ENCODE assay signal across 18 cellular contexts in genomic region chr3:55812403-55813013, GRCh38.
DNase-seq lines count a peak whose midpoint lies in the region; ATAC-seq and TF ChIP-seq lines count a peak whose summit lies in the region.
"Had no signal": no experiment of that assay in that cellular context is flagged by ENCODE, and none has a peak within 500 bp of the region (broad histone marks: within the 10 kb centered on the region; RNA-seq: fewer than 3 reads in every experiment).

No MANE protein-coding gene starts in this region.

- TF ChIP-seq POLR2A in upper lobe of left lung (IDR thresholded peaks at IDR 0.05): no peak

- TF ChIP-seq CTCF in lower lobe of right lung (IDR thresholded peaks at IDR 0.05): no peak
- no peak for TF ChIP-seq CTCF in upper lobe of left lung (IDR thresholded peaks at IDR 0.05)
- no peak for TF ChIP-seq CTCF in left ventricle myocardium inferior (IDR thresholded peaks at IDR 0.05; ENCODE audit: borderline replicate concordance)

- no peak overlapping the region for H3K4me3 ChIP-seq in lower lobe of right lung
- no peak overlapping the region for H3K4me3 ChIP-seq in upper lobe of left lung
- H3K4me3 ChIP-seq in left ventricle myocardium inferior: no peak overlapping the region
- H3K4me3 ChIP-seq: BLaER1, GM23338 had no signal

- DNase-seq in left kidney (ENCODE audit: low read depth, low spot score) (peak; percentile 39), lower lobe of right lung (no peak), upper lobe of left lung (no peak), left ventricle myocardium inferior (no peak), NCI-H2029 treated with DMSO at 0.1 percent for 48 hours (lab: John Stamatoyannopoulos, UW) (no peak), DMS53 (lab: John Stamatoyannopoulos, UW) (no peak)
- DNase-seq: Caco-2; CD4-positive, CD25-positive, alpha-beta regulatory T cell; CD8-positive, alpha-beta T cell; DMS153; DMS79; EL; GDM1; H9 had no signal

- intact Hi-C loops in lower lobe of right lung (cut with DNase I) (no loop called here), left ventricle myocardium inferior (cut with micrococcal nuclease) (no loop called here)

- H3K27me3 ChIP-seq in lower lobe of right lung (ENCODE audit: low read depth) (no peaks in the 10 kb centered on the region), upper lobe of left lung (no peaks in the 10 kb centered on the region), left ventricle myocardium inferior (ENCODE audit: low read depth) (peaks cover 9% of the 10 kb centered on the region)
- H3K27me3 ChIP-seq: BLaER1 had no signal

- H3K27ac ChIP-seq in lower lobe of right lung (peak overlapping the region; percentile 67), upper lobe of left lung (peak overlapping the region in 3 of 4 donors; percentile 59 to 80 (median 69)), left ventricle myocardium inferior (replicated peaks) (no peak overlapping the region)
- H3K27ac ChIP-seq: BLaER1, C4-2B had no signal

- H3K36me3 ChIP-seq in lower lobe of right lung (no peaks in the 10 kb centered on the region), upper lobe of left lung (no peaks in the 10 kb centered on the region), left ventricle myocardium inferior (no peaks in the 10 kb centered on the region)
- H3K36me3 ChIP-seq: BLaER1 had no signal

- H3K9me3 ChIP-seq in lower lobe of right lung (no peaks in the 10 kb centered on the region), upper lobe of left lung (no peaks in the 10 kb centered on the region), left ventricle myocardium inferior (replicated peaks) (no peaks in the 10 kb centered on the region)
- H3K9me3 ChIP-seq: BLaER1, Caco-2 had no signal

- 73% methylated on average over 5 of the region's 5 CpGs for WGBS in upper lobe of left lung, 2 donors

- H3K4me1 ChIP-seq in lower lobe of right lung (peaks cover 25% of the 10 kb centered on the region), upper lobe of left lung (peaks cover 0 to 14% (median 8%) of the 10 kb centered on the region in 4 donors), left ventricle myocardium inferior (no peaks in the 10 kb centered on the region)
- H3K4me1 ChIP-seq: BLaER1, Caco-2 had no signal

- TF ChIP-seq EP300 in upper lobe of left lung (IDR thresholded peaks at IDR 0.05): no peak

- ATAC-seq in lower lobe of right lung (peak; percentile 70 to 87), upper lobe of left lung (ENCODE audit: low FRiP score in 2 of 2) (peak in 1 of 2 donors; percentile 61)
- ATAC-seq: CD8-positive, alpha-beta T cell; GM23338; HCT116 had no signal
